30 cellular contexts compared by ENCODE assay signal in genomic region chr14:44379292-44379977, GRCh38.
DNase-seq lines count a peak whose midpoint lies in the region; ATAC-seq and TF ChIP-seq lines count a peak whose summit lies in the region.
"Had no signal": no experiment of that assay in that cellular context is flagged by ENCODE, and none has a peak within 500 bp of the region (broad histone marks: within the 10 kb centered on the region; RNA-seq: fewer than 3 reads in every experiment).

No MANE protein-coding gene starts in this region.

- H3K4me3 Mint-ChIP-seq in MCF 10A (ENCODE audit: unreplicated experiment) (no peak overlapping the region), Caco-2 (ENCODE audit: unreplicated experiment) (no peak overlapping the region)
- H3K4me3 Mint-ChIP-seq: activated CD4-positive, alpha-beta T cell treated with anti-CD3 and anti-CD28 coated beads, Interleukin-2, amount 10 ng/mL, durations not matched to agents 24 days and 14 days; activated naive CD8-positive, alpha-beta T cell treated with anti-CD3 and anti-CD28 coated beads, Interleukin-2, amount 10 ng/mL, durations not matched to agents 7 days and 5 days; activated T-cell treated with anti-CD3 and anti-CD28 coated beads, Interleukin-2, amount 50 U/mL, for 24 hours; CD4-positive, alpha-beta T cell; naive thymus-derived CD4-positive, alpha-beta T cell; stimulated activated effector memory CD8-positive, alpha-beta T cell treated with anti-CD3 and anti-CD28 coated beads, Interleukin-12 subunit alpha, Interleukin-12 subunit beta, amount 100 ng/mL, for 72 hours had no signal

- H3K9me3 Mint-ChIP-seq in MCF 10A (ENCODE audit: unreplicated experiment) = peaks cover 9% of the 10 kb centered on the region
- peaks cover 24% of the 10 kb centered on the region for H3K9me3 Mint-ChIP-seq in Caco-2 (ENCODE audit: unreplicated experiment)

- in situ Hi-C loops in mammary epithelial cell (cut with MboI; ENCODE audit: low sequenced_read_pairs in 2 of 2) = no loop called here

- DNase-seq in mammary epithelial cell = no peak
- DNase-seq in MCF 10A (ENCODE audit: unreplicated experiment) = no peak
- peak; percentile 39 for DNase-seq in OCI-M1 (lab: John Stamatoyannopoulos, UW)
- no peak for DNase-seq in foreskin keratinocyte
- no peak for DNase-seq in smooth muscle cell (lab: John Stamatoyannopoulos, UW; ENCODE audit: unreplicated experiment)
- no peak for DNase-seq in stimulated activated CD4-positive, alpha-beta T cell treated with anti-CD3 and anti-CD28 coated beads, Interleukin-15, amount 100 ng/mL, for 24 hours
- DNase-seq in Caco-2 = no peak
- DNase-seq: activated CD4-positive, alpha-beta T cell treated with anti-CD3 and anti-CD28 coated beads, Interleukin-2, amount 10 ng/mL, durations not matched to agents 24 days and 14 days; activated gamma-delta T cell treated with Interleukin-2 at 50 U/mL for 16 hours; activated naive CD8-positive, alpha-beta T cell treated with anti-CD3 and anti-CD28 coated beads, Interleukin-2, amount 10 ng/mL, durations not matched to agents 7 days and 5 days; activated T-cell treated with anti-CD3 and anti-CD28 coated beads, Interleukin-2, amount 50 U/mL, for 24 hours; CD4-positive, alpha-beta T cell; effector CD4-positive, alpha-beta T cell; EL; Karpas-422; naive thymus-derived CD4-positive, alpha-beta T cell; NCI-H146; NCI-H748 treated with DMSO at 0.1 percent for 48 hours; substantia nigra; SW 1271; T-helper 9 cell; upper lobe of right lung; WERI-Rb-1 had no signal

- H3K27me3 Mint-ChIP-seq in MCF 10A (ENCODE audit: insufficient read depth, unreplicated experiment) = no peaks in the 10 kb centered on the region
- H3K27me3 Mint-ChIP-seq in Caco-2 (ENCODE audit: insufficient read depth, unreplicated experiment) = no peaks in the 10 kb centered on the region
- H3K27me3 Mint-ChIP-seq: activated CD4-positive, alpha-beta T cell treated with anti-CD3 and anti-CD28 coated beads, Interleukin-2, amount 10 ng/mL, durations not matched to agents 24 days and 14 days; activated naive CD8-positive, alpha-beta T cell treated with anti-CD3 and anti-CD28 coated beads, Interleukin-2, amount 10 ng/mL, durations not matched to agents 7 days and 5 days; activated T-cell treated with anti-CD3 and anti-CD28 coated beads, Interleukin-2, amount 50 U/mL, for 24 hours; CD4-positive, alpha-beta T cell; naive thymus-derived CD4-positive, alpha-beta T cell; progenitor cell of endocrine pancreas had no signal

- WGBS in mammary epithelial cell (ENCODE audit: low coverage, missing lambda C conversion rate) = 64% methylated on average over 5 of the region's 5 CpGs
- 59% methylated on average over 5 of the region's 5 CpGs for WGBS in smooth muscle cell (ENCODE audit: low lambda C conversion rate)

- H3F3A ChIP-seq in smooth muscle cell (ENCODE audit: low read depth) = no peaks in the 10 kb centered on the region

- H3K36me3 ChIP-seq in mammary epithelial cell (ENCODE audit: insufficient read depth, low read length) = no peaks in the 10 kb centered on the region
- no peaks in the 10 kb centered on the region for H3K36me3 ChIP-seq in smooth muscle cell (ENCODE audit: low read depth)
- H3K36me3 ChIP-seq in Caco-2 (ENCODE audit: control insufficient read depth, insufficient read depth, low read length) = no peaks in the 10 kb centered on the region
- H3K36me3 ChIP-seq: ascending aorta, HAP-1, SJCRH30, upper lobe of right lung, WERI-Rb-1 had no signal

- dilution Hi-C loops in mammary epithelial cell (cut with HindIII; ENCODE audit: low sequenced_read_pairs) = no loop called here

- ATAC-seq in foreskin keratinocyte (peak; percentile 31), HG02623 (IDR thresholded peaks at IDR 0.05; ENCODE audit: unreplicated experiment) (no peak)
- ATAC-seq: naive thymus-derived CD4-positive, alpha-beta T cell; stimulated activated effector memory CD8-positive, alpha-beta T cell treated with anti-CD3 and anti-CD28 coated beads, Interleukin-12 subunit alpha, Interleukin-12 subunit beta, amount 100 ng/mL, for 72 hours; upper lobe of right lung had no signal

- H3K4me1 Mint-ChIP-seq in MCF 10A (ENCODE audit: insufficient read depth, unreplicated experiment) = no peaks in the 10 kb centered on the region
- H3K4me1 Mint-ChIP-seq in Caco-2 (ENCODE audit: low read depth, unreplicated experiment) = no peaks in the 10 kb centered on the region
- H3K4me1 Mint-ChIP-seq: activated CD4-positive, alpha-beta T cell treated with anti-CD3 and anti-CD28 coated beads, Interleukin-2, amount 10 ng/mL, durations not matched to agents 24 days and 14 days; activated naive CD8-positive, alpha-beta T cell treated with anti-CD3 and anti-CD28 coated beads, Interleukin-2, amount 10 ng/mL, durations not matched to agents 7 days and 5 days; naive thymus-derived CD4-positive, alpha-beta T cell; stimulated activated effector memory CD8-positive, alpha-beta T cell treated with anti-CD3 and anti-CD28 coated beads, Interleukin-12 subunit alpha, Interleukin-12 subunit beta, amount 100 ng/mL, for 72 hours had no signal

- H3K36me3 Mint-ChIP-seq in MCF 10A (ENCODE audit: insufficient read depth, unreplicated experiment) (peaks cover 4% of the 10 kb centered on the region), Caco-2 (ENCODE audit: insufficient read depth, unreplicated experiment) (no peaks in the 10 kb centered on the region)
- H3K36me3 Mint-ChIP-seq: activated naive CD8-positive, alpha-beta T cell treated with anti-CD3 and anti-CD28 coated beads, Interleukin-2, amount 10 ng/mL, durations not matched to agents 7 days and 5 days; stimulated activated effector memory CD8-positive, alpha-beta T cell treated with anti-CD3 and anti-CD28 coated beads, Interleukin-12 subunit alpha, Interleukin-12 subunit beta, amount 100 ng/mL, for 72 hours had no signal

- H3K4me3 ChIP-seq in mammary epithelial cell (replicated peaks in 1 of 3; ENCODE audit: insufficient read depth in 1 of 3, low read depth in 2 of 3, low read length in 3 of 3) (no peak overlapping the region), smooth muscle cell (no peak overlapping the region), Caco-2 (ENCODE audit: low read depth, low read length) (no peak overlapping the region)
- H3K4me3 ChIP-seq: ascending aorta, HAP-1, SJCRH30, upper lobe of right lung had no signal

- no peak overlapping the region for H3K4me2 ChIP-seq in mammary epithelial cell (ENCODE audit: insufficient read depth, low read depth, low read length)
- H3K4me2 ChIP-seq in smooth muscle cell = no peak overlapping the region

- CTCF ChIA-PET in mammary epithelial cell (lab: Charles Lee; ENCODE audit: low non-redundant PET) = no interaction called here
- CTCF ChIA-PET in MCF 10A (lab: Yijun Ruan, JAX) = no interaction called here
- CTCF ChIA-PET in Caco-2 (lab: Charles Lee) = no interaction called here

- H3K9ac ChIP-seq in mammary epithelial cell (ENCODE audit: insufficient read depth, low read length) = no peak overlapping the region
- H3K9ac ChIP-seq in smooth muscle cell (ENCODE audit: low read depth) = no peak overlapping the region

- H3K4me1 ChIP-seq in mammary epithelial cell (ENCODE audit: insufficient read depth, low read length) (no peaks in the 10 kb centered on the region), foreskin keratinocyte (no peaks in the 10 kb centered on the region), smooth muscle cell (ENCODE audit: low read depth) (no peaks in the 10 kb centered on the region), Caco-2 (no peaks in the 10 kb centered on the region)
- H3K4me1 ChIP-seq: ascending aorta, HAP-1, SJCRH30, upper lobe of right lung had no signal

- H2AFZ ChIP-seq in mammary epithelial cell (ENCODE audit: low read depth, low read length) = peak overlapping the region; percentile 42
- peak overlapping the region; percentile 38 for H2AFZ ChIP-seq in smooth muscle cell (ENCODE audit: low read depth)

- H3K79me2 ChIP-seq in mammary epithelial cell (ENCODE audit: insufficient read depth, low read length) (no peaks in the 10 kb centered on the region), smooth muscle cell (ENCODE audit: low read depth) (no peaks in the 10 kb centered on the region)

- H3K27me3 ChIP-seq in mammary epithelial cell (ENCODE audit: insufficient read depth, low read length) (no peaks in the 10 kb centered on the region), foreskin keratinocyte (no peaks in the 10 kb centered on the region), smooth muscle cell (ENCODE audit: low read depth) (no peaks in the 10 kb centered on the region), Caco-2 (replicated peaks; ENCODE audit: control insufficient read depth, insufficient read depth, low read length) (no peaks in the 10 kb centered on the region)
- H3K27me3 ChIP-seq: ascending aorta, SJCRH30, upper lobe of right lung had no signal

- TF ChIP-seq CTCF in mammary epithelial cell (conservative IDR thresholded peaks at IDR 0.05 in 1 of 2, IDR thresholded peaks at IDR 0.05 in 1 of 2; ENCODE audit: extremely low read depth in 1 of 2, insufficient read depth in 1 of 2, low read depth in 1 of 2, low read length in 2 of 2) (no peak), MCF 10A (IDR thresholded peaks at IDR 0.05; ENCODE audit: unreplicated experiment) (no peak), foreskin keratinocyte (conservative IDR thresholded peaks at IDR 0.05) (no peak), smooth muscle cell (IDR thresholded peaks at IDR 0.05; ENCODE audit: borderline replicate concordance, insufficient read depth, poor library complexity, severe bottlenecking) (no peak), Caco-2 (IDR thresholded peaks at IDR 0.05; ENCODE audit: insufficient read depth in 1 of 2, low read depth in 1 of 2, low read length in 1 of 2, severe bottlenecking in 1 of 2, unreplicated experiment in 1 of 2) (no peak)

- POLR2A ChIA-PET in MCF 10A (lab: Yijun Ruan, JAX) = interaction anchor here (0.5 to 0.7 kb wide), 3 partner anchors 129 to 1111 kb away, joined by 3 to 4 read pairs (median 4); no protein-coding TSS in a partner anchor
- POLR2A ChIA-PET in Caco-2 (lab: Charles Lee) = no interaction called here

- no TSS peak for BruUV-seq in mammary epithelial cell (replicated peaks; lab: Mats Ljungman, UMichigan)
- BruUV-seq in MCF 10A (replicated peaks; lab: Mats Ljungman, UMichigan) = no TSS peak
- BruUV-seq in Caco-2 (replicated peaks; lab: Mats Ljungman, UMichigan) = no TSS peak

- no peaks in the 10 kb centered on the region for H4K20me1 ChIP-seq in mammary epithelial cell (ENCODE audit: insufficient read depth, low read length)
- no peaks in the 10 kb centered on the region for H4K20me1 ChIP-seq in smooth muscle cell (ENCODE audit: low read depth)

- no peak overlapping the region for H3K27ac ChIP-seq in mammary epithelial cell (ENCODE audit: insufficient read depth, low read depth, low read length)
- H3K27ac ChIP-seq in foreskin keratinocyte = no peak overlapping the region
- H3K27ac ChIP-seq in smooth muscle cell (ENCODE audit: low read depth) = no peak overlapping the region
- H3K27ac ChIP-seq: ascending aorta, epithelial cell of prostate, SJCRH30, upper lobe of right lung, WERI-Rb-1 had no signal

- intact Hi-C loops in mammary epithelial cell (cut with micrococcal nuclease) = no loop called here
- intact Hi-C loops in MCF 10A (cut with micrococcal nuclease) = no loop called here
- intact Hi-C loops in Caco-2 (cut with micrococcal nuclease; ENCODE audit: unreplicated experiment) = no loop called here

- H3K9me3 ChIP-seq in mammary epithelial cell (replicated peaks; ENCODE audit: insufficient read depth, low read length) = peaks cover 14% of the 10 kb centered on the region
- no peaks in the 10 kb centered on the region for H3K9me3 ChIP-seq in smooth muscle cell (replicated peaks; ENCODE audit: low read depth)
- H3K9me3 ChIP-seq in Caco-2 = peaks cover 12% of the 10 kb centered on the region
- H3K9me3 ChIP-seq: ascending aorta, upper lobe of right lung had no signal

- H3K27ac Mint-ChIP-seq in MCF 10A (ENCODE audit: low read depth, unreplicated experiment) = no peak overlapping the region
- H3K27ac Mint-ChIP-seq in Caco-2 (ENCODE audit: unreplicated experiment) = no peak overlapping the region
- H3K27ac Mint-ChIP-seq: activated CD4-positive, alpha-beta T cell treated with anti-CD3 and anti-CD28 coated beads, Interleukin-2, amount 10 ng/mL, durations not matched to agents 24 days and 14 days; activated naive CD8-positive, alpha-beta T cell treated with anti-CD3 and anti-CD28 coated beads, Interleukin-2, amount 10 ng/mL, durations not matched to agents 7 days and 5 days; activated T-cell treated with anti-CD3 and anti-CD28 coated beads, Interleukin-2, amount 50 U/mL, for 24 hours; CD4-positive, alpha-beta T cell; naive thymus-derived CD4-positive, alpha-beta T cell; progenitor cell of endocrine pancreas; stimulated activated effector memory CD8-positive, alpha-beta T cell treated with anti-CD3 and anti-CD28 coated beads, Interleukin-12 subunit alpha, Interleukin-12 subunit beta, amount 100 ng/mL, for 72 hours had no signal
